20 cellular contexts compared by ENCODE assay signal in the genomic region with DNA sequence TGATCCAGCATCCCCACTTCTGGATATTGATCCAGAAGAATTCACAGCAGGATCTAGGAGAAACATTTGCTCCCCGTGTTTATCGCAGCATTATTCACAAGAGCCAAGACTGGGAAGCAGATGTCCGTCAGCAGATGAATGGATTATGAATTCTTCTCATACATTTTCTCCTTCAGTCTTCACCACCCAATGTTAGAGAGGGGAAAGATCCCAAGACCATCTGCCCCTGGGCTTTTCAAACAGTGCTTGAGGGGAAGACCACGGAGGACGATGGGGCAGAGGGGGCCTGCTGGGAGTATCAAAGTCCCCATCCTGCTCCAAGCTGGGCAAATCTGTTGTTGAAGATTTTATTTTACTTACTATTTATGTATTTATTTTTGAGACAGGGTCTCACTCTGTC. TPM values are rescaled to one million over a fixed set of nuclear protein-coding genes. Genes with fewer than 3 reads are reported as not detected.
DNase-seq lines count a peak whose midpoint lies in the region; ATAC-seq and TF ChIP-seq lines count a peak whose summit lies in the region.
"Had no signal": no experiment of that assay in that cellular context is flagged by ENCODE, and none has a peak within 500 bp of the region (broad histone marks: within the 10 kb centered on the region; RNA-seq: fewer than 3 reads in every experiment).

No MANE protein-coding gene starts in this region.

- TF ChIP-seq CTCF in osteocyte (IDR thresholded peaks at IDR 0.05), result no peak

- H3K27ac Mint-ChIP-seq in osteocyte (ENCODE audit: unreplicated experiment), result no peak overlapping the region
- H3K27ac Mint-ChIP-seq: CD14-positive monocyte; CD4-positive, alpha-beta memory T cell; HFFc6 had no signal

- no peak for ATAC-seq in HG02884 (IDR thresholded peaks at IDR 0.05; ENCODE audit: unreplicated experiment)
- ATAC-seq: HCT116 had no signal

- no peaks in the 10 kb centered on the region for H3K9me3 Mint-ChIP-seq in osteocyte (ENCODE audit: unreplicated experiment)

- H3K4me3 Mint-ChIP-seq in osteocyte (ENCODE audit: unreplicated experiment), result no peak overlapping the region
- H3K4me3 Mint-ChIP-seq: CD14-positive monocyte; CD4-positive, alpha-beta memory T cell; HFFc6 had no signal

- H3K4me1 Mint-ChIP-seq in osteocyte (ENCODE audit: unreplicated experiment), result peaks cover 7% of the 10 kb centered on the region
- H3K4me1 Mint-ChIP-seq: CD4-positive, alpha-beta memory T cell had no signal

- no peaks in the 10 kb centered on the region for H3K36me3 Mint-ChIP-seq in osteocyte (ENCODE audit: unreplicated experiment)
- H3K36me3 Mint-ChIP-seq: CD14-positive monocyte; CD4-positive, alpha-beta memory T cell had no signal

- H3K27me3 Mint-ChIP-seq in osteocyte (ENCODE audit: unreplicated experiment), result no peaks in the 10 kb centered on the region

- DNase-seq in NCI-H524 (lab: John Stamatoyannopoulos, UW) (peak; percentile 91 to 96), NCI-H524 treated with DMSO at 0.1 percent for 48 hours (lab: John Stamatoyannopoulos, UW) (peak; percentile 75), ecto neural progenitor cell (ENCODE audit: low spot score) (peak; percentile 10), osteocyte (ENCODE audit: extremely low spot score, unreplicated experiment) (peak; percentile 49), SW 1271 (lab: John Stamatoyannopoulos, UW) (no peak), SKM-1 treated with dmso at 0.1 percent for 144 hours (lab: John Stamatoyannopoulos, UW; ENCODE audit: unreplicated experiment) (no peak), SK-N-DZ (ENCODE audit: low spot score) (no peak)
- DNase-seq: ACHN; AML-193; CD4-positive, alpha-beta memory T cell; DMS153; DMS79; GDM1; GM23248; HFFc6; IMR-90 had no signal

RNA-seq across cellular contexts. Expression of a gene that starts 41.1 kb away (rescaled TPM):
- 1.2 and 1.6 TPM in 2 replicates for total RNA-seq in osteocyte
- polyA plus RNA-seq in SK-N-DZ (2014; cell fraction: cytosol; rRNA removed), result not detected in 2 replicates
- not detected in 2 replicates for polyA plus RNA-seq in SK-N-DZ (2014; cell fraction: nucleus; rRNA removed)
- total RNA-seq: CD4-positive, alpha-beta memory T cell; Daoy; HFFc6 had no signal
- polyA plus RNA-seq: CD14-positive monocyte; CD4-positive, alpha-beta memory T cell had no signal

Comparison
In these comparisons a context has a peak if more than half of its experiments do, and no peak if none do; other contexts are left out.
1. DNase-seq: peak in NCI-H524 (2 of 2), NCI-H524 treated with DMSO at 0.1 percent for 48 hours (single experiment), ecto neural progenitor cell (single experiment) and osteocyte (single experiment); none in SW 1271 (0 of 2), SKM-1 treated with dmso at 0.1 percent for 144 hours (single experiment) and SK-N-DZ (single experiment).